In genomic region chr6:47078991-47079390, GRCh38 we compare ENCODE assay signal across 37 cellular contexts. TPM values are rescaled to one million over a fixed set of nuclear protein-coding genes. Genes with fewer than 3 reads are reported as not detected.
"Had no signal": no experiment of that assay in that cellular context is flagged by ENCODE, and none has a peak within 500 bp of the region (broad histone marks: within the 10 kb centered on the region; RNA-seq: fewer than 3 reads in every experiment).

No MANE protein-coding gene starts in this region.

- H3K4me3 ChIP-seq: ascending aorta, cardiac muscle cell had no signal

- H3K27ac Mint-ChIP-seq: activated B cell treated with CpG ODN at 0.5 μM for 24 hours; activated CD4-positive, alpha-beta memory T cell treated with anti-CD3 and anti-CD28 coated beads for 36 hours; activated CD4-positive, alpha-beta T cell treated with anti-CD3 and anti-CD28 coated beads, Interleukin-2, amount 10 ng/mL, durations not matched to agents 24 days and 14 days; activated CD8-positive, alpha-beta memory T cell treated with anti-CD3 and anti-CD28 coated beads, Interleukin-2, amount 10 ng/mL, durations not matched to agents 7 days and 5 days; activated CD8-positive, alpha-beta T cell treated with anti-CD3 and anti-CD28 coated beads, Interleukin-2, amount 10 ng/mL, durations not matched to agents 7 days and 5 days; activated naive CD4-positive, alpha-beta T cell treated with anti-CD3 and anti-CD28 coated beads, Interleukin-2, amount 10 ng/mL, durations not matched to agents 7 days and 5 days; activated naive CD4-positive, alpha-beta T cell treated with anti-CD3 and anti-CD28 coated beads, Interleukin-2, amount 50 U/mL, for 24 hours; activated naive CD8-positive, alpha-beta T cell; activated naive CD8-positive, alpha-beta T cell treated with anti-CD3 and anti-CD28 coated beads, Interleukin-2, amount 10 ng/mL, durations not matched to agents 7 days and 5 days; activated naive CD8-positive, alpha-beta T cell treated with anti-CD3 and anti-CD28 coated beads, Interleukin-2, amount 50 U/mL, for 24 hours; activated T-cell treated with anti-CD3 and anti-CD28 coated beads, Interleukin-2, amount 50 U/mL, for 24 hours; activated T-helper 2 cell treated with anti-CD3 and anti-CD28 coated beads, Interferon-gamma antibody, Interleukin-2, Interleukin-4, amounts not matched to agents 10 μg/mL and 5 μg/mL and 100 μg/mL, durations not matched to agents 14 hours and 24 hours and 36 hours; brain; T-helper 1 cell treated with Interleukin-12 subunit alpha and Interleukin-12 subunit beta and Interleukin-4 antibody, amounts not matched to agents 30 μg/mL and 1 μg/mL, for 36 hours; T-helper 2 cell treated with Interferon-gamma antibody and Interleukin-4, amounts not matched to agents 5 μg/mL and 100 μg/mL, for 36 hours had no signal

- H3K36me3 ChIP-seq: ascending aorta, cardiac muscle cell had no signal

- DNase-seq: activated B cell treated with CpG ODN at 0.5 μM for 24 hours; activated CD4-positive, alpha-beta memory T cell treated with anti-CD3 and anti-CD28 coated beads for 36 hours; activated CD4-positive, alpha-beta T cell treated with anti-CD3 and anti-CD28 coated beads for 4 hours; activated CD4-positive, alpha-beta T cell treated with anti-CD3 and anti-CD28 coated beads, Interleukin-2, amount 10 ng/mL, durations not matched to agents 24 days and 14 days; activated CD4-positive, alpha-beta T cell treated with anti-CD3 and anti-CD28 coated beads, Interleukin-2, amount 50 U/mL, for 1 hour; activated CD4-positive, alpha-beta T cell treated with anti-CD3 and anti-CD28 coated beads, Interleukin-2, amount 50 U/mL, for 4 hours; activated CD4-positive, CD25-positive, alpha-beta regulatory T cell treated with anti-CD3 and anti-CD28 coated beads, Interleukin-2, amount 50 U/mL, for 72 hours; activated CD8-positive, alpha-beta memory T cell treated with anti-CD3 and anti-CD28 coated beads for 24 hours; activated CD8-positive, alpha-beta memory T cell treated with anti-CD3 and anti-CD28 coated beads, Interleukin-2, amount 10 ng/mL, durations not matched to agents 7 days and 5 days; activated CD8-positive, alpha-beta memory T cell treated with anti-CD3 and anti-CD28 coated beads, Interleukin-2, amount 50 U/mL, for 48 hours; activated CD8-positive, alpha-beta T cell treated with anti-CD3 and anti-CD28 coated beads, Interleukin-2, amount 10 ng/mL, durations not matched to agents 7 days and 5 days; activated effector memory CD4-positive, alpha-beta T cell treated with Interleukin-2 at 50 U/mL for 16 hours; activated gamma-delta T cell; activated naive CD4-positive, alpha-beta T cell treated with anti-CD3 and anti-CD28 coated beads, Interleukin-2, amount 10 ng/mL, durations not matched to agents 7 days and 5 days; activated naive CD4-positive, alpha-beta T cell treated with Interleukin-2 at 50 U/mL for 16 hours; activated naive CD8-positive, alpha-beta T cell treated with anti-CD3 and anti-CD28 coated beads, Interleukin-2, amount 10 ng/mL, durations not matched to agents 7 days and 5 days; activated naive CD8-positive, alpha-beta T cell treated with anti-CD3 and anti-CD28 coated beads, Interleukin-2, amount 50 U/mL, for 24 hours; activated T-cell treated with anti-CD3 and anti-CD28 coated beads, Interleukin-2, amount 50 U/mL, for 24 hours; activated T-cell treated with anti-CD3 and anti-CD28 coated beads, Interleukin-2, amount 50 U/mL, for 48 hours; amygdala; anterior cingulate cortex; cerebellar nuclear complex; T-helper 1 cell; T-helper 2 cell; T-helper 9 cell had no signal

- ATAC-seq: activated CD8-positive, alpha-beta memory T cell treated with anti-CD3 and anti-CD28 coated beads, Interleukin-2, amount 10 ng/mL, durations not matched to agents 7 days and 5 days; activated CD8-positive, alpha-beta T cell treated with anti-CD3 and anti-CD28 coated beads, Interleukin-2, amount 10 ng/mL, durations not matched to agents 7 days and 5 days; activated naive CD8-positive, alpha-beta T cell treated with anti-CD3 and anti-CD28 coated beads, Interleukin-2, amount 50 U/mL, for 24 hours had no signal

- H3K9me3 ChIP-seq: ascending aorta had no signal

- H3K27me3 ChIP-seq: ascending aorta, cardiac muscle cell had no signal

- H3K9me3 Mint-ChIP-seq: activated B cell treated with CpG ODN at 0.5 μM for 24 hours; activated CD4-positive, alpha-beta memory T cell treated with anti-CD3 and anti-CD28 coated beads for 36 hours; activated CD4-positive, alpha-beta T cell treated with anti-CD3 and anti-CD28 coated beads, Interleukin-2, amount 10 ng/mL, durations not matched to agents 24 days and 14 days; activated naive CD4-positive, alpha-beta T cell treated with anti-CD3 and anti-CD28 coated beads, Interleukin-2, amount 10 ng/mL, durations not matched to agents 7 days and 5 days; activated naive CD4-positive, alpha-beta T cell treated with anti-CD3 and anti-CD28 coated beads, Interleukin-2, amount 50 U/mL, for 24 hours; activated naive CD8-positive, alpha-beta T cell treated with anti-CD3 and anti-CD28 coated beads, Interleukin-2, amount 10 ng/mL, durations not matched to agents 7 days and 5 days; activated naive CD8-positive, alpha-beta T cell treated with anti-CD3 and anti-CD28 coated beads, Interleukin-2, amount 50 U/mL, for 24 hours; activated T-cell treated with anti-CD3 and anti-CD28 coated beads, Interleukin-2, amount 50 U/mL, for 24 hours; activated T-helper 2 cell treated with anti-CD3 and anti-CD28 coated beads, Interferon-gamma antibody, Interleukin-2, Interleukin-4, amounts not matched to agents 10 μg/mL and 5 μg/mL and 100 μg/mL, durations not matched to agents 14 hours and 24 hours and 36 hours; central memory CD8-positive, alpha-beta T cell; T-helper 1 cell treated with Interleukin-12 subunit alpha and Interleukin-12 subunit beta and Interleukin-4 antibody, amounts not matched to agents 30 μg/mL and 1 μg/mL, for 36 hours; T-helper 2 cell treated with Interferon-gamma antibody and Interleukin-4, amounts not matched to agents 5 μg/mL and 100 μg/mL, for 36 hours had no signal

- H3K4me3 Mint-ChIP-seq: activated B cell treated with CpG ODN at 0.5 μM for 24 hours; activated CD4-positive, alpha-beta memory T cell treated with anti-CD3 and anti-CD28 coated beads for 36 hours; activated CD4-positive, alpha-beta T cell treated with anti-CD3 and anti-CD28 coated beads, Interleukin-2, amount 10 ng/mL, durations not matched to agents 24 days and 14 days; activated CD8-positive, alpha-beta memory T cell treated with anti-CD3 and anti-CD28 coated beads, Interleukin-2, amount 10 ng/mL, durations not matched to agents 7 days and 5 days; activated CD8-positive, alpha-beta T cell treated with anti-CD3 and anti-CD28 coated beads, Interleukin-2, amount 10 ng/mL, durations not matched to agents 7 days and 5 days; activated naive CD4-positive, alpha-beta T cell treated with anti-CD3 and anti-CD28 coated beads, Interleukin-2, amount 10 ng/mL, durations not matched to agents 7 days and 5 days; activated naive CD4-positive, alpha-beta T cell treated with anti-CD3 and anti-CD28 coated beads, Interleukin-2, amount 50 U/mL, for 24 hours; activated naive CD8-positive, alpha-beta T cell; activated naive CD8-positive, alpha-beta T cell treated with anti-CD3 and anti-CD28 coated beads, Interleukin-2, amount 10 ng/mL, durations not matched to agents 7 days and 5 days; activated naive CD8-positive, alpha-beta T cell treated with anti-CD3 and anti-CD28 coated beads, Interleukin-2, amount 50 U/mL, for 24 hours; activated T-cell treated with anti-CD3 and anti-CD28 coated beads, Interleukin-2, amount 50 U/mL, for 24 hours; brain; central memory CD8-positive, alpha-beta T cell; T-helper 1 cell treated with Interleukin-12 subunit alpha and Interleukin-12 subunit beta and Interleukin-4 antibody, amounts not matched to agents 30 μg/mL and 1 μg/mL, for 36 hours; T-helper 2 cell treated with Interferon-gamma antibody and Interleukin-4, amounts not matched to agents 5 μg/mL and 100 μg/mL, for 36 hours had no signal

- FAIRE-seq: bronchial epithelial cell, TTC549 had no signal

- H3K27ac ChIP-seq: ascending aorta, cardiac muscle cell, VCaP had no signal

- H3K36me3 Mint-ChIP-seq: activated CD4-positive, alpha-beta memory T cell treated with anti-CD3 and anti-CD28 coated beads for 36 hours; activated CD8-positive, alpha-beta memory T cell treated with anti-CD3 and anti-CD28 coated beads, Interleukin-2, amount 10 ng/mL, durations not matched to agents 7 days and 5 days; activated naive CD4-positive, alpha-beta T cell treated with anti-CD3 and anti-CD28 coated beads, Interleukin-2, amount 10 ng/mL, durations not matched to agents 7 days and 5 days; activated naive CD4-positive, alpha-beta T cell treated with anti-CD3 and anti-CD28 coated beads, Interleukin-2, amount 50 U/mL, for 24 hours; activated naive CD8-positive, alpha-beta T cell; activated naive CD8-positive, alpha-beta T cell treated with anti-CD3 and anti-CD28 coated beads, Interleukin-2, amount 10 ng/mL, durations not matched to agents 7 days and 5 days; brain had no signal

- H3K4me1 Mint-ChIP-seq: activated B cell treated with CpG ODN at 0.5 μM for 24 hours; activated CD4-positive, alpha-beta T cell treated with anti-CD3 and anti-CD28 coated beads, Interleukin-2, amount 10 ng/mL, durations not matched to agents 24 days and 14 days; activated CD8-positive, alpha-beta memory T cell treated with anti-CD3 and anti-CD28 coated beads, Interleukin-2, amount 10 ng/mL, durations not matched to agents 7 days and 5 days; activated naive CD4-positive, alpha-beta T cell treated with anti-CD3 and anti-CD28 coated beads, Interleukin-2, amount 10 ng/mL, durations not matched to agents 7 days and 5 days; activated naive CD4-positive, alpha-beta T cell treated with anti-CD3 and anti-CD28 coated beads, Interleukin-2, amount 50 U/mL, for 24 hours; activated naive CD8-positive, alpha-beta T cell treated with anti-CD3 and anti-CD28 coated beads, Interleukin-2, amount 10 ng/mL, durations not matched to agents 7 days and 5 days; activated naive CD8-positive, alpha-beta T cell treated with anti-CD3 and anti-CD28 coated beads, Interleukin-2, amount 50 U/mL, for 24 hours; central memory CD8-positive, alpha-beta T cell had no signal

- H3K27me3 Mint-ChIP-seq: brain had no signal

RNA-seq across cellular contexts. Expression of gene ADGRF1, which starts 36.9 kb away (rescaled TPM):
- total RNA-seq: activated B cell treated with CpG ODN at 0.5 μM for 24 hours; activated CD4-positive, alpha-beta memory T cell treated with anti-CD3 and anti-CD28 coated beads for 36 hours; activated CD4-positive, alpha-beta T cell treated with anti-CD3 and anti-CD28 coated beads, Interleukin-2, amount 10 ng/mL, durations not matched to agents 24 days and 14 days; activated CD8-positive, alpha-beta memory T cell treated with anti-CD3 and anti-CD28 coated beads, Interleukin-2, amount 10 ng/mL, durations not matched to agents 7 days and 5 days; activated CD8-positive, alpha-beta T cell treated with anti-CD3 and anti-CD28 coated beads, Interleukin-2, amount 10 ng/mL, durations not matched to agents 7 days and 5 days; activated naive CD8-positive, alpha-beta T cell treated with anti-CD3 and anti-CD28 coated beads, Interleukin-2, amount 10 ng/mL, durations not matched to agents 7 days and 5 days; activated T-helper 2 cell treated with anti-CD3 and anti-CD28 coated beads, Interferon-gamma antibody, Interleukin-2, Interleukin-4, amounts not matched to agents 10 μg/mL and 5 μg/mL and 100 μg/mL, durations not matched to agents 14 hours and 24 hours and 36 hours; ascending aorta; cardiac muscle cell had no signal
- polyA plus RNA-seq: cardiac muscle cell had no signal
